Comparison of ENCODE assay signal across 8 cellular contexts in genomic region chr11:65427691-65428577, GRCh38. TPM values are rescaled to one million over a fixed set of nuclear protein-coding genes. Genes with fewer than 3 reads are reported as not detected.
A peak's percentile ranks its signal among the peaks of the same experiment; 100 is the strongest.
DNase-seq lines count a peak whose midpoint lies in the region; ATAC-seq and TF ChIP-seq lines count a peak whose summit lies in the region.

No MANE protein-coding gene starts in this region.

- H3K9ac ChIP-seq in Loucy (ENCODE audit: low read depth, low read length, poor library complexity, severe bottlenecking), result peak overlapping the region; percentile 100

- TF ChIP-seq CTCF in Loucy (conservative IDR thresholded peaks at IDR 0.05; ENCODE audit: low read length), result no peak

- peak; percentile 6 for ATAC-seq in Right ventricle myocardium inferior
- peak; percentile 21 for ATAC-seq in sciatic nerve
- no peak for ATAC-seq in HG03442 (IDR thresholded peaks at IDR 0.05; ENCODE audit: unreplicated experiment)
- no peak for ATAC-seq in HG02763 (IDR thresholded peaks at IDR 0.05; ENCODE audit: unreplicated experiment)
- no peak for ATAC-seq in HG03378 (IDR thresholded peaks at IDR 0.05; ENCODE audit: unreplicated experiment)

- H3K4me2 ChIP-seq in Loucy (ENCODE audit: low read depth, low read length, poor library complexity, severe bottlenecking), result peak overlapping the region; percentile 99

- DNase-seq in DMS 273 (lab: John Stamatoyannopoulos, UW; ENCODE audit: unreplicated experiment) (peak; percentile 85), Right ventricle myocardium inferior (ENCODE audit: missing footprints) (no peak), sciatic nerve (ENCODE audit: low spot score) (peak; percentile 69)
- DNase-seq in activated T-helper 2 cell treated with anti-CD3 and anti-CD28 coated beads, Interferon-gamma antibody, Interleukin-2, Interleukin-4, amounts not matched to agents 10 μg/mL and 5 μg/mL and 100 μg/mL, durations not matched to agents 14 hours and 24 hours and 36 hours (ENCODE audit: low spot score), result no peak

- H3K9me2 ChIP-seq in Loucy (replicated peaks; ENCODE audit: low read depth, low read length), result no peaks in the 10 kb centered on the region

- H3K36me3 Mint-ChIP-seq in activated T-helper 2 cell treated with anti-CD3 and anti-CD28 coated beads, Interferon-gamma antibody, Interleukin-2, Interleukin-4, amounts not matched to agents 10 μg/mL and 5 μg/mL and 100 μg/mL, durations not matched to agents 14 hours and 24 hours and 36 hours (ENCODE audit: low read depth), result peaks cover 79% of the 10 kb centered on the region

- peaks cover 28% of the 10 kb centered on the region for H3F3A ChIP-seq in Loucy (ENCODE audit: low read depth)

- no peaks in the 10 kb centered on the region for H3K27me3 Mint-ChIP-seq in activated T-helper 2 cell treated with anti-CD3 and anti-CD28 coated beads, Interferon-gamma antibody, Interleukin-2, Interleukin-4, amounts not matched to agents 10 μg/mL and 5 μg/mL and 100 μg/mL, durations not matched to agents 14 hours and 24 hours and 36 hours (ENCODE audit: low read depth)

- H3K4me3 Mint-ChIP-seq in activated T-helper 2 cell treated with anti-CD3 and anti-CD28 coated beads, Interferon-gamma antibody, Interleukin-2, Interleukin-4, amounts not matched to agents 10 μg/mL and 5 μg/mL and 100 μg/mL, durations not matched to agents 14 hours and 24 hours and 36 hours (ENCODE audit: low read depth), result peak overlapping the region; percentile 98

- H3K9me3 Mint-ChIP-seq in activated T-helper 2 cell treated with anti-CD3 and anti-CD28 coated beads, Interferon-gamma antibody, Interleukin-2, Interleukin-4, amounts not matched to agents 10 μg/mL and 5 μg/mL and 100 μg/mL, durations not matched to agents 14 hours and 24 hours and 36 hours, result no peaks in the 10 kb centered on the region

- peak overlapping the region; percentile 94 for H3K4me3 ChIP-seq in Loucy (ENCODE audit: low read length, poor library complexity, severe bottlenecking)

- peak overlapping the region; percentile 98 for H3K27ac Mint-ChIP-seq in activated T-helper 2 cell treated with anti-CD3 and anti-CD28 coated beads, Interferon-gamma antibody, Interleukin-2, Interleukin-4, amounts not matched to agents 10 μg/mL and 5 μg/mL and 100 μg/mL, durations not matched to agents 14 hours and 24 hours and 36 hours

- H2AFZ ChIP-seq in Loucy (ENCODE audit: low read length), result no peak overlapping the region

- H4K20me1 ChIP-seq in Loucy (ENCODE audit: insufficient read depth, low read length, poor library complexity, severe bottlenecking), result peaks cover 92% of the 10 kb centered on the region

- intact Hi-C loops in activated T-helper 2 cell treated with anti-CD3 and anti-CD28 coated beads, Interferon-gamma antibody, Interleukin-2, Interleukin-4, amounts not matched to agents 10 μg/mL and 5 μg/mL and 100 μg/mL, durations not matched to agents 14 hours and 24 hours and 36 hours (cut with micrococcal nuclease), result loop anchor here (2.0 kb wide), 1 partner anchor 49 kb away; no protein-coding TSS in a partner anchor
- intact Hi-C loops in Right ventricle myocardium inferior (cut with DNase I) (no loop called here), sciatic nerve (cut with DNase I) (no loop called here)

- H3K79me2 ChIP-seq in Loucy (ENCODE audit: insufficient read depth, low read length), result peaks cover 100% of the 10 kb centered on the region

- no peaks in the 10 kb centered on the region for H3K9me3 ChIP-seq in Loucy (ENCODE audit: insufficient read depth, low read depth, low read length)

- no peaks in the 10 kb centered on the region; the same call in 1 of the 2 replicates for H3K36me3 ChIP-seq in Loucy (ENCODE audit: insufficient read depth, low read length)

- peaks cover 63% of the 10 kb centered on the region for H3K4me1 Mint-ChIP-seq in activated T-helper 2 cell treated with anti-CD3 and anti-CD28 coated beads, Interferon-gamma antibody, Interleukin-2, Interleukin-4, amounts not matched to agents 10 μg/mL and 5 μg/mL and 100 μg/mL, durations not matched to agents 14 hours and 24 hours and 36 hours (ENCODE audit: low read depth)

- H3K27me3 ChIP-seq in Loucy (ENCODE audit: insufficient read depth, low read length, poor library complexity, severe bottlenecking), result no peaks in the 10 kb centered on the region

- peaks cover 87% of the 10 kb centered on the region for H3K4me1 ChIP-seq in Loucy (ENCODE audit: insufficient read depth, low read length, poor library complexity, severe bottlenecking)

RNA-seq across cellular contexts. Expression of gene NEAT1, which starts 5.3 kb away (rescaled TPM):
- 422 and 430 TPM in 2 replicates for total RNA-seq in activated T-helper 2 cell treated with anti-CD3 and anti-CD28 coated beads, Interferon-gamma antibody, Interleukin-2, Interleukin-4, amounts not matched to agents 10 μg/mL and 5 μg/mL and 100 μg/mL, durations not matched to agents 14 hours and 24 hours and 36 hours
- 457 TPM for total RNA-seq in Right ventricle myocardium inferior
- 1,255 TPM for total RNA-seq in sciatic nerve

RNA-seq across cellular contexts. Expression of gene FRMD8, which starts 41.5 kb away (rescaled TPM):
- 39.7 and 39.8 TPM in 2 replicates for total RNA-seq in activated T-helper 2 cell treated with anti-CD3 and anti-CD28 coated beads, Interferon-gamma antibody, Interleukin-2, Interleukin-4, amounts not matched to agents 10 μg/mL and 5 μg/mL and 100 μg/mL, durations not matched to agents 14 hours and 24 hours and 36 hours
- total RNA-seq in Right ventricle myocardium inferior, result 8.2 TPM
- total RNA-seq in sciatic nerve, result 65.9 TPM

RNA-seq across cellular contexts. Expression of gene SLC25A45, which starts 45.5 kb away (rescaled TPM):
- total RNA-seq in activated T-helper 2 cell treated with anti-CD3 and anti-CD28 coated beads, Interferon-gamma antibody, Interleukin-2, Interleukin-4, amounts not matched to agents 10 μg/mL and 5 μg/mL and 100 μg/mL, durations not matched to agents 14 hours and 24 hours and 36 hours, result 14.6 and 16.3 TPM in 2 replicates
- 5.6 TPM for total RNA-seq in Right ventricle myocardium inferior
- 12.0 TPM for total RNA-seq in sciatic nerve

Comparison
In these comparisons a context has a peak if more than half of its experiments do, and no peak if none do; other contexts are left out.
1. DNase-seq: peak in DMS 273 (single experiment) and sciatic nerve (single experiment); none in activated T-helper 2 cell treated with anti-CD3 and anti-CD28 coated beads, Interferon-gamma antibody, Interleukin-2, Interleukin-4, amounts not matched to agents 10 μg/mL and 5 μg/mL and 100 μg/mL, durations not matched to agents 14 hours and 24 hours and 36 hours (single experiment) and Right ventricle myocardium inferior (single experiment).
2. ATAC-seq: peak in Right ventricle myocardium inferior (single experiment) and sciatic nerve (single experiment); none in HG03442 (single experiment), HG02763 (single experiment) and HG03378 (single experiment).